ENCODE assay signal across 1 cellular context in genomic region chr2:171159326-171160118, GRCh38.
TF ChIP-seq lines count a peak whose summit lies in the region.

No MANE protein-coding gene starts in this region.

TF ChIP-seq in HepG2, 621 proteins besides CTCF, POLR2A, EP300 and RAD21 (continued from another document and continues in another):
- no peak for TF ChIP-seq MXD3 (CRISPR knock-in tag; IDR thresholded peaks at IDR 0.05)
- TF ChIP-seq THAP8 (CRISPR knock-in tag; IDR thresholded peaks at IDR 0.05; ENCODE audit: borderline replicate concordance) = 0 out of 2 replicates have a peak, but pooled peaks have one; percentile 25
- peak; percentile 76 for TF ChIP-seq TAF1 (CRISPR knock-in tag; IDR thresholded peaks at IDR 0.05)
- TF ChIP-seq CENPBD1 (CRISPR knock-in tag; IDR thresholded peaks at IDR 0.05; ENCODE audit: borderline replicate concordance, low read depth) = no peak
- TF ChIP-seq MLX (CRISPR knock-in tag; IDR thresholded peaks at IDR 0.05) = no peak
- TF ChIP-seq SIX1 (CRISPR knock-in tag; IDR thresholded peaks at IDR 0.05; ENCODE audit: borderline replicate concordance) = peak; percentile 39; the same call in 1 of the 2 replicates
- TF ChIP-seq KIAA2018 (CRISPR knock-in tag; IDR thresholded peaks at IDR 0.05; ENCODE audit: borderline replicate concordance) = no peak
- TF ChIP-seq POLR2AphosphoS5 (IDR thresholded peaks at IDR 0.05; ENCODE audit: low read depth, low read length) = peak; percentile 83
- peak; percentile 17; the same call in 1 of the 2 replicates for TF ChIP-seq SOX5 (CRISPR knock-in tag; IDR thresholded peaks at IDR 0.05; ENCODE audit: borderline replicate concordance)
- TF ChIP-seq YY1 (IDR thresholded peaks at IDR 0.05; ENCODE audit: insufficient read depth, insufficient replicate concordance, low read depth, low read length) = no peak
- TF ChIP-seq SRSF1 (optimal IDR thresholded peaks at IDR 0.05; ENCODE audit: low read depth, low read length) = peak; percentile 66
- peak; percentile 13; the same call in 1 of the 2 replicates for TF ChIP-seq ZBTB34 (CRISPR knock-in tag; IDR thresholded peaks at IDR 0.05)
- no peak for TF ChIP-seq SIX4 (CRISPR knock-in tag; IDR thresholded peaks at IDR 0.05)
- TF ChIP-seq PRDM15 (CRISPR knock-in tag; IDR thresholded peaks at IDR 0.05) = no peak
- peak; percentile 79 for TF ChIP-seq ARID4A (CRISPR knock-in tag; IDR thresholded peaks at IDR 0.05; ENCODE audit: borderline replicate concordance)
- TF ChIP-seq ZNF18 (CRISPR knock-in tag; IDR thresholded peaks at IDR 0.05; ENCODE audit: insufficient replicate concordance) = peak; percentile 81
- no peak for TF ChIP-seq NFATC3 (CRISPR knock-in tag; IDR thresholded peaks at IDR 0.05)
- TF ChIP-seq ZNF34 (CRISPR knock-in tag; IDR thresholded peaks at IDR 0.05; ENCODE audit: borderline replicate concordance) = 0 out of 2 replicates have a peak, but pooled peaks have one; percentile 5
- TF ChIP-seq KLF15 (CRISPR knock-in tag; IDR thresholded peaks at IDR 0.05; ENCODE audit: borderline replicate concordance) = no peak
- peak; percentile 60 for TF ChIP-seq PITX1 (CRISPR knock-in tag; IDR thresholded peaks at IDR 0.05)
- no peak for TF ChIP-seq RELA (CRISPR knock-in tag; IDR thresholded peaks at IDR 0.05)
- peak; percentile 47 for TF ChIP-seq ZNF781 (CRISPR knock-in tag; IDR thresholded peaks at IDR 0.05; ENCODE audit: borderline replicate concordance, not compliant biosample characterization)
- no peak for TF ChIP-seq GABPA (IDR thresholded peaks at IDR 0.05; ENCODE audit: low read depth, low read length)
- TF ChIP-seq GABPA (CRISPR knock-in tag; IDR thresholded peaks at IDR 0.05; ENCODE audit: low read depth) = peak; percentile 17; the same call in 1 of the 2 replicates
- peak; percentile 21 for TF ChIP-seq ZGPAT (CRISPR knock-in tag; IDR thresholded peaks at IDR 0.05)
- no peak for TF ChIP-seq TEF (CRISPR knock-in tag; IDR thresholded peaks at IDR 0.05)
- TF ChIP-seq THAP11 (CRISPR knock-in tag; IDR thresholded peaks at IDR 0.05) = no peak
